In genomic region chr4:88592600-88593448, GRCh38 we compare ENCODE assay signal across 1 cellular context.
TF ChIP-seq lines count a peak whose summit lies in the region.

No MANE protein-coding gene starts in this region.

TF ChIP-seq in K562, 482 proteins besides CTCF, POLR2A, EP300 and RAD21 (continued from another document and continues in another):
- no peak for TF ChIP-seq STAG1 (CRISPR knock-in tag; IDR thresholded peaks at IDR 0.05; ENCODE audit: borderline replicate concordance)
- no peak for TF ChIP-seq COPS2 (conservative IDR thresholded peaks at IDR 0.05)
- no peak for TF ChIP-seq CHD1 (IDR thresholded peaks at IDR 0.05; ENCODE audit: low read length)
- no peak for TF ChIP-seq HEY1 (CRISPR knock-in tag; IDR thresholded peaks at IDR 0.05; ENCODE audit: borderline replicate concordance)
- no peak for TF ChIP-seq MYNN (IDR thresholded peaks at IDR 0.05)
- no peak for TF ChIP-seq MYNN (CRISPR knock-in tag; IDR thresholded peaks at IDR 0.05)
- TF ChIP-seq ELF1 (tag; IDR thresholded peaks at IDR 0.05): peak; percentile 46; the same call in 1 of the 2 replicates
- TF ChIP-seq HSF4 (CRISPR knock-in tag; IDR thresholded peaks at IDR 0.05; ENCODE audit: borderline replicate concordance): no peak
- peak; percentile 74 for TF ChIP-seq CXXC5 (CRISPR knock-in tag; IDR thresholded peaks at IDR 0.05)
- TF ChIP-seq ZNF444 (CRISPR knock-in tag; IDR thresholded peaks at IDR 0.05): no peak
- TF ChIP-seq ZHX1 (conservative IDR thresholded peaks at IDR 0.05; ENCODE audit: low read length): no peak
- TF ChIP-seq EP400 (IDR thresholded peaks at IDR 0.05): 0 out of 2 replicates have a peak, but pooled peaks have one; percentile 33
- TF ChIP-seq AFF4 (CRISPR knock-in tag; IDR thresholded peaks at IDR 0.05): 0 out of 2 replicates have a peak, but pooled peaks have one; percentile 31
- no peak for TF ChIP-seq PRPF4 (IDR thresholded peaks at IDR 0.05; ENCODE audit: insufficient read depth, low read depth, low read length, poor library complexity, severe bottlenecking)
- no peak for TF ChIP-seq ELF4 (CRISPR knock-in tag; IDR thresholded peaks at IDR 0.05)
- TF ChIP-seq ZNF518B (CRISPR knock-in tag; IDR thresholded peaks at IDR 0.05): no peak
- TF ChIP-seq EGR1 (conservative IDR thresholded peaks at IDR 0.05): peak; percentile 80
- peak; percentile 73 for TF ChIP-seq CCNT2 (IDR thresholded peaks at IDR 0.05; ENCODE audit: borderline replicate concordance, extremely low read depth, insufficient read length, low read depth, low read length)
- TF ChIP-seq PHF20 (IDR thresholded peaks at IDR 0.05; ENCODE audit: partially characterized antibody): peak; percentile 15
- no peak for TF ChIP-seq ATF1 (CRISPR knock-in tag; IDR thresholded peaks at IDR 0.05)
- TF ChIP-seq ATF1 (tag; IDR thresholded peaks at IDR 0.05): peak; percentile 71
- TF ChIP-seq PHF8 (IDR thresholded peaks at IDR 0.05; ENCODE audit: borderline replicate concordance, low read length): peak; percentile 42; the same call in 1 of the 2 replicates
- no peak for TF ChIP-seq ZKSCAN1 (IDR thresholded peaks at IDR 0.05; ENCODE audit: low read depth, low read length)
- no peak for TF ChIP-seq ZNF384 (IDR thresholded peaks at IDR 0.05; ENCODE audit: low read depth, low read length)
- no peak for TF ChIP-seq ZBTB9 (CRISPR knock-in tag; IDR thresholded peaks at IDR 0.05)
- peak; percentile 40 for TF ChIP-seq TBP (optimal IDR thresholded peaks at IDR 0.05; ENCODE audit: low read depth, low read length)
- no peak for TF ChIP-seq ZBTB2 (IDR thresholded peaks at IDR 0.05)
- TF ChIP-seq MAZ (CRISPR knock-in tag; conservative IDR thresholded peaks at IDR 0.05 in 1 of 2, IDR thresholded peaks at IDR 0.05 in 1 of 2): peak in 1 of 2 experiments; percentile 61; a peak in 2 of 4 replicates
- TF ChIP-seq PTBP1 (IDR thresholded peaks at IDR 0.05; ENCODE audit: low read depth, low read length): no peak
- no peak for TF ChIP-seq C11orf30 (IDR thresholded peaks at IDR 0.05; ENCODE audit: low read depth)
- no peak for TF ChIP-seq E2F4 (CRISPR knock-in tag; IDR thresholded peaks at IDR 0.05; ENCODE audit: low read depth)
- no peak for TF ChIP-seq GTF3C2 (IDR thresholded peaks at IDR 0.05; ENCODE audit: borderline replicate concordance, extremely low read depth, insufficient read length)
- TF ChIP-seq PHTF2 (CRISPR knock-in tag; IDR thresholded peaks at IDR 0.05): no peak
- TF ChIP-seq MAFF (IDR thresholded peaks at IDR 0.05; ENCODE audit: low read length): no peak
- no peak for TF ChIP-seq ZBTB8A (IDR thresholded peaks at IDR 0.05; ENCODE audit: partially characterized antibody)
- peak; percentile 6; the same call in 1 of the 2 replicates for TF ChIP-seq LCOR (CRISPR knock-in tag; IDR thresholded peaks at IDR 0.05)
- TF ChIP-seq HCFC1 (IDR thresholded peaks at IDR 0.05; ENCODE audit: low read depth, low read length): no peak
- no peak for TF ChIP-seq ZFP30 (CRISPR knock-in tag; IDR thresholded peaks at IDR 0.05; ENCODE audit: borderline replicate concordance)
- no peak for TF ChIP-seq MTA2 (IDR thresholded peaks at IDR 0.05; ENCODE audit: low read depth)
- TF ChIP-seq PKNOX1 (IDR thresholded peaks at IDR 0.05): no peak
- TF ChIP-seq IRF1 (CRISPR knock-in tag; IDR thresholded peaks at IDR 0.05; ENCODE audit: borderline replicate concordance): no peak
- peak; percentile 40 for TF ChIP-seq RBBP5 (IDR thresholded peaks at IDR 0.05; ENCODE audit: borderline replicate concordance, insufficient read depth, low read length, poor library complexity, severe bottlenecking)
- peak; percentile 54 for TF ChIP-seq GABPB1 (CRISPR knock-in tag; IDR thresholded peaks at IDR 0.05)
- no peak for TF ChIP-seq ATF4 (CRISPR knock-in tag; IDR thresholded peaks at IDR 0.05)
- TF ChIP-seq EHMT2 (IDR thresholded peaks at IDR 0.05): no peak
- no peak for TF ChIP-seq SMARCA4 (IDR thresholded peaks at IDR 0.05)
